16 cellular contexts compared by ENCODE assay signal in genomic region chr15:74858366-74858735, GRCh38. TPM values are rescaled to one million over a fixed set of nuclear protein-coding genes. Genes with fewer than 3 reads are reported as not detected.
DNase-seq lines count a peak whose midpoint lies in the region; ATAC-seq and TF ChIP-seq lines count a peak whose summit lies in the region.
"Had no signal": no experiment of that assay in that cellular context is flagged by ENCODE, and none has a peak within 500 bp of the region (broad histone marks: within the 10 kb centered on the region; RNA-seq: fewer than 3 reads in every experiment).

No MANE protein-coding gene starts in this region.

- peaks cover 41% of the 10 kb centered on the region for H3K4me1 Mint-ChIP-seq in activated T-cell treated with anti-CD3 and anti-CD28 coated beads, Interleukin-2, amount 50 U/mL, for 72 hours (ENCODE audit: low read depth)
- H3K4me1 Mint-ChIP-seq in stimulated activated memory B cell treated with anti-CD40 and anti-IgM and Interleukin-4, amounts not matched to agents 10 μg/mL and 1 μg/mL and 100 μg/mL, for 72 hours: peaks cover 58% of the 10 kb centered on the region

- H3K4me3 ChIP-seq in SK-N-MC (no peak overlapping the region), dorsolateral prefrontal cortex (no peak overlapping the region)
- H3K4me3 ChIP-seq: upper lobe of left lung had no signal

- peak overlapping the region in 1 of 2 donors; percentile 44 for H3K4me3 Mint-ChIP-seq in activated T-cell treated with anti-CD3 and anti-CD28 coated beads, Interleukin-2, amount 50 U/mL, for 72 hours
- peak overlapping the region; percentile 46 for H3K4me3 Mint-ChIP-seq in stimulated activated memory B cell treated with anti-CD40 and anti-IgM and Interleukin-4, amounts not matched to agents 10 μg/mL and 1 μg/mL and 100 μg/mL, for 72 hours

- H3K27me3 Mint-ChIP-seq in activated T-cell treated with anti-CD3 and anti-CD28 coated beads, Interleukin-2, amount 50 U/mL, for 72 hours (ENCODE audit: low read depth): no peaks in the 10 kb centered on the region
- no peaks in the 10 kb centered on the region for H3K27me3 Mint-ChIP-seq in stimulated activated memory B cell treated with anti-CD40 and anti-IgM and Interleukin-4, amounts not matched to agents 10 μg/mL and 1 μg/mL and 100 μg/mL, for 72 hours

- no peak for TF ChIP-seq CTCF in dorsolateral prefrontal cortex (IDR thresholded peaks at IDR 0.05 in 54 of 56, conservative IDR thresholded peaks at IDR 0.05 in 2 of 56; ENCODE audit: low read depth in 1 of 56, partially characterized antibody in 56 of 56)

- no peaks in the 10 kb centered on the region for H3K27me3 ChIP-seq in dorsolateral prefrontal cortex
- H3K27me3 ChIP-seq: upper lobe of left lung had no signal

- peaks cover 12% of the 10 kb centered on the region; the same call in 1 of the 2 replicates for H3K36me3 ChIP-seq in SK-N-MC (ENCODE audit: insufficient read depth, low read length)

- no peaks in the 10 kb centered on the region for H3K9me3 ChIP-seq in SK-N-MC (ENCODE audit: low read depth, low read length)
- H3K9me3 ChIP-seq: upper lobe of left lung had no signal

- H3K27ac ChIP-seq in SK-N-MC: peak overlapping the region; percentile 11; the same call in 1 of the 2 replicates
- peak overlapping the region in 33 of 59 donors; percentile 3 to 65 (median 40) for H3K27ac ChIP-seq in dorsolateral prefrontal cortex

- DNase-seq in activated T-cell treated with anti-CD3 and anti-CD28 coated beads, Interleukin-2, amount 50 U/mL, for 72 hours: no peak
- no peak for DNase-seq in activated T-cell treated with anti-CD3 and anti-CD28 coated beads, Interleukin-2, amount 50 U/mL, for 1 hour
- DNase-seq in SK-N-MC (ENCODE audit: low read depth, low spot score) (no peak), dorsolateral prefrontal cortex (no peak), NCI-H1436 treated with DMSO at 0.1 percent for 48 hours (lab: John Stamatoyannopoulos, UW) (no peak)
- DNase-seq in stimulated activated CD4-positive, alpha-beta T cell treated with anti-CD3 and anti-CD28 coated beads, Interleukin-4, amount 100 ng/mL, for 4 hours: no peak
- DNase-seq: amygdala; mammary epithelial cell; NCI-H1092; posterior cingulate gyrus; stimulated activated CD4-positive, alpha-beta T cell treated with anti-CD3 and anti-CD28 coated beads, Interleukin-15, amount 100 ng/mL, for 24 hours; upper lobe of left lung had no signal

- H3K36me3 Mint-ChIP-seq in activated T-cell treated with anti-CD3 and anti-CD28 coated beads, Interleukin-2, amount 50 U/mL, for 72 hours (ENCODE audit: insufficient read depth in 2 of 2): peaks cover 0 to 5% of the 10 kb centered on the region in 2 donors
- H3K36me3 Mint-ChIP-seq in stimulated activated memory B cell treated with anti-CD40 and anti-IgM and Interleukin-4, amounts not matched to agents 10 μg/mL and 1 μg/mL and 100 μg/mL, for 72 hours: peaks cover 10% of the 10 kb centered on the region

- no peaks in the 10 kb centered on the region for H3K9me3 Mint-ChIP-seq in activated T-cell treated with anti-CD3 and anti-CD28 coated beads, Interleukin-2, amount 50 U/mL, for 72 hours
- no peaks in the 10 kb centered on the region for H3K9me3 Mint-ChIP-seq in stimulated activated memory B cell treated with anti-CD40 and anti-IgM and Interleukin-4, amounts not matched to agents 10 μg/mL and 1 μg/mL and 100 μg/mL, for 72 hours

- H3K9ac ChIP-seq in SK-N-MC (ENCODE audit: insufficient read length): no peak overlapping the region

- peak overlapping the region; percentile 88 for H3K27ac Mint-ChIP-seq in activated T-cell treated with anti-CD3 and anti-CD28 coated beads, Interleukin-2, amount 50 U/mL, for 72 hours
- peak overlapping the region; percentile 92 for H3K27ac Mint-ChIP-seq in stimulated activated memory B cell treated with anti-CD40 and anti-IgM and Interleukin-4, amounts not matched to agents 10 μg/mL and 1 μg/mL and 100 μg/mL, for 72 hours

- intact Hi-C loops in dorsolateral prefrontal cortex (cut with DNase I): no loop called here

- ATAC-seq in activated T-cell treated with anti-CD3 and anti-CD28 coated beads, Interleukin-2, amount 50 U/mL, for 72 hours (replicated peaks in 1 of 2): peak in 1 of 2 donors; percentile 22
- ATAC-seq in stimulated activated memory B cell treated with anti-CD40 and anti-IgM and Interleukin-4, amounts not matched to agents 10 μg/mL and 1 μg/mL and 100 μg/mL, for 72 hours: no peak
- no peak for ATAC-seq in HG03045 (IDR thresholded peaks at IDR 0.05; ENCODE audit: unreplicated experiment)

RNA-seq across cellular contexts. Expression of gene SCAMP2, which starts 14.8 kb away (rescaled TPM):
- 10 to 100 TPM; 66.4 to 77.0 TPM for total RNA-seq in activated T-cell treated with anti-CD3 and anti-CD28 coated beads, Interleukin-2, amount 50 U/mL, for 72 hours
- 10 to 100 TPM; 19.5 to 74.6 (median 41.4) TPM for total RNA-seq in dorsolateral prefrontal cortex

RNA-seq across cellular contexts. Expression of gene ULK3, which starts 15.4 kb away (rescaled TPM):
- total RNA-seq in activated T-cell treated with anti-CD3 and anti-CD28 coated beads, Interleukin-2, amount 50 U/mL, for 72 hours: 10 to 100 TPM; 48.5 to 53.8 TPM
- 100 to 1,000 TPM in 15 of 120 experiments, 10 to 100 TPM in 105; 55.0 to 133 (median 84.0) TPM for total RNA-seq in dorsolateral prefrontal cortex

RNA-seq across cellular contexts. Expression of gene MPI, which starts 31.5 kb away (rescaled TPM):
- 10 to 100 TPM; 29.6 to 32.1 TPM for total RNA-seq in activated T-cell treated with anti-CD3 and anti-CD28 coated beads, Interleukin-2, amount 50 U/mL, for 72 hours
- total RNA-seq in dorsolateral prefrontal cortex: 10 to 100 TPM; 41.5 to 82.0 (median 64.4) TPM

RNA-seq across cellular contexts. Expression of gene CPLX3, which starts 31.9 kb away (rescaled TPM):
- total RNA-seq in activated T-cell treated with anti-CD3 and anti-CD28 coated beads, Interleukin-2, amount 50 U/mL, for 72 hours: under 1 TPM; 0.14 to 0.17 TPM
- 10 to 100 TPM in 1 of 120 experiments, 1 to 10 TPM in 118, not detected in 1; 1.1 to 12.4 (median 3.8) TPM for total RNA-seq in dorsolateral prefrontal cortex
- total RNA-seq: dermis microvascular lymphatic vessel endothelial cell, mammary epithelial cell, upper lobe of left lung had no signal

RNA-seq across cellular contexts. Expression of gene LMAN1L, which starts 45.7 kb away (rescaled TPM):
- under 1 TPM; 0.53 to 0.72 TPM for total RNA-seq in activated T-cell treated with anti-CD3 and anti-CD28 coated beads, Interleukin-2, amount 50 U/mL, for 72 hours
- total RNA-seq in dorsolateral prefrontal cortex: 1 to 10 TPM in 104 of 120 experiments, under 1 TPM in 13, not detected in 3; 0.30 to 8.1 (median 2.0) TPM
- total RNA-seq: dermis microvascular lymphatic vessel endothelial cell, NCI-H460 had no signal
